Comparison of ENCODE assay signal across 27 cellular contexts in the genomic region with DNA sequence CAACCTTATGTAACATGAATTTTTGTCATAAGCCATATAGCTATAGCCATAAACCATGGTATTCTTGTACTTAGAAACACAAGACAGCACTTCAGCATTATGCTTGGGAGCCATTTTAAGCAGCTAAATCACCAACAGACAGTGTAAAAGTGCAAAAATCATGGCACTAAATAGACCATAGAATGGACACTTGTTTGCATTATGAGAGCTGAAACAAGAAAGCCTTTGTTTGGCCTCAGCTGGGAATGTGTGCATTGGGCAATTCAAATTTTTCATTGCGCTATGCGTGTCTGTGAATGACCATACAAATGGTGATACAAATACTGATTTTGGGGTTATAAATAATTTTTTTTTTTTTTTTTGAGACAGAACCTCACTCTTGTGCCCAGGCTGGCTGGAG. TPM values are rescaled to one million over a fixed set of nuclear protein-coding genes. Genes with fewer than 3 reads are reported as not detected.
A peak's percentile ranks its signal among the peaks of the same experiment; 100 is the strongest.
DNase-seq lines count a peak whose midpoint lies in the region; ATAC-seq, FAIRE-seq and TF ChIP-seq lines count a peak whose summit lies in the region.
"Had no signal": no experiment of that assay in that cellular context is flagged by ENCODE, and none has a peak within 500 bp of the region (broad histone marks: within the 10 kb centered on the region; RNA-seq: fewer than 3 reads in every experiment).

No MANE protein-coding gene starts in this region.

- H2AFZ ChIP-seq in hepatocyte: no peak overlapping the region

- no peaks in the 10 kb centered on the region for H3K36me3 Mint-ChIP-seq in WTC11

- H3K4me3 Mint-ChIP-seq in WTC11: no peak overlapping the region
- H3K4me3 Mint-ChIP-seq: activated naive CD4-positive, alpha-beta T cell treated with anti-CD3 and anti-CD28 coated beads, Interleukin-2, amount 10 ng/mL, durations not matched to agents 7 days and 5 days; activated T-cell treated with anti-CD3 and anti-CD28 coated beads, Interleukin-2, amount 50 U/mL, for 72 hours; brain had no signal

- WGBS in hepatocyte (ENCODE audit: low lambda C conversion rate, missing lambda C conversion rate): 35% methylated on average over 2 of the region's 2 CpGs

- no peaks in the 10 kb centered on the region for H3K36me3 ChIP-seq in hepatocyte (replicated peaks; ENCODE audit: insufficient read depth, low read depth)
- H3K36me3 ChIP-seq: adrenal gland, left lung, sigmoid colon had no signal

- peaks cover 83% of the 10 kb centered on the region for H3K79me2 ChIP-seq in hepatocyte

- CTCF ChIA-PET in WTC11 (lab: Charles Lee): no interaction called here

- no peak overlapping the region for H3K27ac Mint-ChIP-seq in WTC11
- H3K27ac Mint-ChIP-seq: activated naive CD4-positive, alpha-beta T cell treated with anti-CD3 and anti-CD28 coated beads, Interleukin-2, amount 10 ng/mL, durations not matched to agents 7 days and 5 days had no signal

- DNase-seq in NCI-H146 treated with DMSO at 0.1 percent for 48 hours (lab: John Stamatoyannopoulos, UW; ENCODE audit: unreplicated experiment) (peak; percentile 52), WTC11 (ENCODE audit: low spot score) (no peak), hepatocyte (ENCODE audit: low spot score) (no peak), sciatic nerve (ENCODE audit: low spot score) (no peak), CD1c-positive myeloid dendritic cell (ENCODE audit: extremely low spot score) (no peak), HTR-8/SVneo (ENCODE audit: insufficient read length, low spot score) (no peak)
- DNase-seq in activated CD4-positive, alpha-beta T cell treated with anti-CD3 and anti-CD28 coated beads for 48 hours: no peak
- DNase-seq: activated CD4-positive, CD25-positive, alpha-beta regulatory T cell; activated naive CD4-positive, alpha-beta T cell treated with anti-CD3 and anti-CD28 coated beads, Interleukin-2, amount 10 ng/mL, durations not matched to agents 7 days and 5 days; activated T-cell treated with anti-CD3 and anti-CD28 coated beads, Interleukin-2, amount 50 U/mL, for 72 hours; COR-L47; DMS79; GDM1; left lung; NCI-H1694 treated with DMSO at 0.1 percent for 48 hours; NCI-H446 treated with DMSO at 0.1 percent for 48 hours; NK-92 treated with Interleukin-12 subunit alpha and Interleukin-12 subunit beta, amount 100 ng/mL, for 24 hours; stimulated activated CD4-positive, alpha-beta T cell treated with anti-CD3 and anti-CD28 coated beads, Interleukin-12 subunit alpha, Interleukin-12 subunit beta, amount 100 ng/mL, for 4 hours; stimulated activated CD4-positive, alpha-beta T cell treated with anti-CD3 and anti-CD28 coated beads, Interleukin-2, amount 100 ng/mL, for 48 hours; T-helper 1 cell; trophoblast cell had no signal

- no peak overlapping the region for H3K4me3 ChIP-seq in hepatocyte
- H3K4me3 ChIP-seq: adrenal gland, left lung, sigmoid colon, SK-N-MC had no signal

- no peak for FAIRE-seq in HTR-8/SVneo (lab: Jason Lieb, UNC)
- FAIRE-seq: islet of Langerhans had no signal

- no peaks in the 10 kb centered on the region for H3K9me3 ChIP-seq in hepatocyte (ENCODE audit: low read depth)
- H3K9me3 ChIP-seq: adrenal gland, left lung, sigmoid colon had no signal

- H3K27ac ChIP-seq in hepatocyte: peak overlapping the region; percentile 23
- H3K27ac ChIP-seq: adrenal gland, left lung, sigmoid colon, SK-N-MC had no signal

- peaks cover 24% of the 10 kb centered on the region for H3K4me1 ChIP-seq in hepatocyte (ENCODE audit: insufficient read depth)

- H3K4me1 Mint-ChIP-seq in WTC11: peaks cover 75% of the 10 kb centered on the region

- intact Hi-C loops in sciatic nerve (cut with DNase I): no loop called here

- no peaks in the 10 kb centered on the region for H3K9me2 ChIP-seq in hepatocyte (replicated peaks; ENCODE audit: insufficient read depth)

- no peak for TF ChIP-seq CTCF in WTC11 (IDR thresholded peaks at IDR 0.05)
- no peak for TF ChIP-seq CTCF in hepatocyte (IDR thresholded peaks at IDR 0.05; ENCODE audit: poor library complexity)

- no peaks in the 10 kb centered on the region for H3K27me3 ChIP-seq in hepatocyte
- H3K27me3 ChIP-seq: adrenal gland, left lung, sigmoid colon had no signal

- no peaks in the 10 kb centered on the region for H3K27me3 Mint-ChIP-seq in WTC11 (ENCODE audit: low read depth)
- H3K27me3 Mint-ChIP-seq: activated naive CD4-positive, alpha-beta T cell treated with anti-CD3 and anti-CD28 coated beads, Interleukin-2, amount 10 ng/mL, durations not matched to agents 7 days and 5 days; brain had no signal

- ATAC-seq in WTC11: no peak
- peak; percentile 70 for ATAC-seq in sciatic nerve
- no peak for ATAC-seq in HG02885 (IDR thresholded peaks at IDR 0.05; ENCODE audit: poor library complexity, unreplicated experiment)
- ATAC-seq: activated T-cell treated with anti-CD3 and anti-CD28 coated beads, Interleukin-2, amount 50 U/mL, for 72 hours; left lung had no signal

- H4K20me1 ChIP-seq in hepatocyte (ENCODE audit: insufficient read depth, poor library complexity, severe bottlenecking): peaks cover 7% of the 10 kb centered on the region

- no peak overlapping the region for H3K4me2 ChIP-seq in hepatocyte

- POLR2A ChIA-PET in WTC11 (lab: Charles Lee): no interaction called here

- no peaks in the 10 kb centered on the region for H3K9me3 Mint-ChIP-seq in WTC11
- H3K9me3 Mint-ChIP-seq: activated naive CD4-positive, alpha-beta T cell treated with anti-CD3 and anti-CD28 coated beads, Interleukin-2, amount 10 ng/mL, durations not matched to agents 7 days and 5 days; activated T-cell treated with anti-CD3 and anti-CD28 coated beads, Interleukin-2, amount 50 U/mL, for 72 hours had no signal

TF ChIP-seq in WTC11, 78 proteins besides CTCF, POLR2A, EP300 and RAD21:
- TF ChIP-seq FOXK1 (CRISPR knock-in tag; IDR thresholded peaks at IDR 0.05) (no peak), GABPB1 (CRISPR knock-in tag; IDR thresholded peaks at IDR 0.05) (0 out of 2 replicates have a peak, but pooled peaks have one; percentile 39), NFYB (CRISPR knock-in tag; conservative IDR thresholded peaks at IDR 0.05; ENCODE audit: low read depth) (no peak), ZNF416 (CRISPR knock-in tag; IDR thresholded peaks at IDR 0.05) (no peak), ETV6 (CRISPR knock-in tag; IDR thresholded peaks at IDR 0.05) (no peak)
- TF ChIP-seq, protein P1, sequence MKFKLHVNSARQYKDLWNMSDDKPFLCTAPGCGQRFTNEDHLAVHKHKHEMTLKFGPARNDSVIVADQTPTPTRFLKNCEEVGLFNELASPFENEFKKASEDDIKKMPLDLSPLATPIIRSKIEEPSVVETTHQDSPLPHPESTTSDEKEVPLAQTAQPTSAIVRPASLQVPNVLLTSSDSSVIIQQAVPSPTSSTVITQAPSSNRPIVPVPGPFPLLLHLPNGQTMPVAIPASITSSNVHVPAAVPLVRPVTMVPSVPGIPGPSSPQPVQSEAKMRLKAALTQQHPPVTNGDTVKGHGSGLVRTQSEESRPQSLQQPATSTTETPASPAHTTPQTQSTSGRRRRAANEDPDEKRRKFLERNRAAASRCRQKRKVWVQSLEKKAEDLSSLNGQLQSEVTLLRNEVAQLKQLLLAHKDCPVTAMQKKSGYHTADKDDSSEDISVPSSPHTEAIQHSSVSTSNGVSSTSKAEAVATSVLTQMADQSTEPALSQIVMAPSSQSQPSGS (CRISPR knock-in tag; IDR thresholded peaks at IDR 0.05; ENCODE audit: borderline replicate concordance, low read depth): no peak
- TF ChIP-seq, protein P2, sequence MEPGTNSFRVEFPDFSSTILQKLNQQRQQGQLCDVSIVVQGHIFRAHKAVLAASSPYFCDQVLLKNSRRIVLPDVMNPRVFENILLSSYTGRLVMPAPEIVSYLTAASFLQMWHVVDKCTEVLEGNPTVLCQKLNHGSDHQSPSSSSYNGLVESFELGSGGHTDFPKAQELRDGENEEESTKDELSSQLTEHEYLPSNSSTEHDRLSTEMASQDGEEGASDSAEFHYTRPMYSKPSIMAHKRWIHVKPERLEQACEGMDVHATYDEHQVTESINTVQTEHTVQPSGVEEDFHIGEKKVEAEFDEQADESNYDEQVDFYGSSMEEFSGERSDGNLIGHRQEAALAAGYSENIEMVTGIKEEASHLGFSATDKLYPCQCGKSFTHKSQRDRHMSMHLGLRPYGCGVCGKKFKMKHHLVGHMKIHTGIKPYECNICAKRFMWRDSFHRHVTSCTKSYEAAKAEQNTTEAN (CRISPR knock-in tag; IDR thresholded peaks at IDR 0.05): no peak

RNA-seq across cellular contexts. Expression of a gene that starts 23.7 kb away (rescaled TPM):
- 29.2 to 35.5 TPM (median 34.0 TPM) in 3 replicates for total RNA-seq in WTC11 (2021)
- 27.3 and 28.7 TPM in 2 replicates for total RNA-seq in hepatocyte
- 16.1 and 16.2 TPM in 2 replicates for polyA plus RNA-seq in hepatocyte
- total RNA-seq in sciatic nerve: 51.1 TPM
